In the genomic region with DNA sequence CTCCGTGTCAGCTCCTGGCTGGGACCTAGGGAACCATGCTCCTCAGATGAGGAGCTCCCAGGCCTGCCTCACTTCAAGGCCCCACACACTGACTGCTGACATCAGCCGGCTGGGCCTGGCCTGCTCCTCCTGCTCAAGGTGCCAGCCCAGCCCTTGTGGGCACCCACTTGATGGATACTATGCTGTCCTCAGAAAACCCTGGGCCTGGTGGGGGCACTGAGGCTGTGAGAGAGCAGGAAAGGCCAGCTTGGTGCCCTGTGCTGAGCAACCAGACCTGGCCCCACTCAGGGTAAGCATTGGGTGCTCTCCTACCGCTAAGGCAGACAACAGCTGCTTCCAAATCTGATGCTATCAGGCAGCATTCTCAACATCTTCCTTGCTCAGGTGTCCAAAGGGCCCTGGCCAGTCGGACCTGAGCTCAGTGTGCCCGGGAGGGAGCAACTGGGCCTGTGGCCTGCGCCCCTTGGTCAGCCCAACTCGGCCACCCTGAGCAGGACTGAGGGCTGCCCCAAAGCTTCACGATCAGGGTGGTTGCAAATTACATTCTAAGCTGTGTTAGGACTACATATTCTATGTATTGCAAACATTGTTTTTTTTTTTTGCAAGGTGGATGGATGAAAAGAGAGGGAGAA, we compare ENCODE assay signal across 24 cellular contexts. TPM values are rescaled to one million over a fixed set of nuclear protein-coding genes. Genes with fewer than 3 reads are reported as not detected.
DNase-seq lines count a peak whose midpoint lies in the region; ATAC-seq and TF ChIP-seq lines count a peak whose summit lies in the region.
"Had no signal": no experiment of that assay in that cellular context is flagged by ENCODE, and none has a peak within 500 bp of the region (broad histone marks: within the 10 kb centered on the region; RNA-seq: fewer than 3 reads in every experiment).

No MANE protein-coding gene starts in this region.

- no peak for TF ChIP-seq POLR2A in esophagus muscularis mucosa (IDR thresholded peaks at IDR 0.05; ENCODE audit: low read depth)

- H3K9me3 ChIP-seq in OCI-LY1 (ENCODE audit: low read length) (no peaks in the 10 kb centered on the region), esophagus muscularis mucosa (no peaks in the 10 kb centered on the region)
- H3K9me3 ChIP-seq: gastrocnemius medialis, MG63, pancreas had no signal

- peaks cover 51% of the 10 kb centered on the region for H3K4me1 ChIP-seq in OCI-LY1 (ENCODE audit: insufficient read depth, low read length, severe bottlenecking)
- H3K4me1 ChIP-seq in esophagus muscularis mucosa = no peaks in the 10 kb centered on the region
- H3K4me1 ChIP-seq: gastrocnemius medialis, pancreas had no signal

- H3K79me2 ChIP-seq in OCI-LY1 (ENCODE audit: insufficient read depth, low read length) = no peaks in the 10 kb centered on the region

- H3K4me2 ChIP-seq in OCI-LY1 (ENCODE audit: low read length) = no peak overlapping the region

- H4K20me1 ChIP-seq in OCI-LY1 (ENCODE audit: insufficient read depth, low read length) = no peaks in the 10 kb centered on the region

- no peaks in the 10 kb centered on the region for H3K27me3 Mint-ChIP-seq in activated T-cell treated with anti-CD3 and anti-CD28 coated beads, Interleukin-2, amount 50 U/mL, for 24 hours

- H3K4me1 Mint-ChIP-seq in activated T-cell treated with anti-CD3 and anti-CD28 coated beads, Interleukin-2, amount 50 U/mL, for 24 hours (ENCODE audit: low read depth) = peaks cover 33% of the 10 kb centered on the region
- peaks cover 5% of the 10 kb centered on the region for H3K4me1 Mint-ChIP-seq in stimulated activated effector memory CD8-positive, alpha-beta T cell treated with anti-CD3 and anti-CD28 coated beads, Interleukin-12 subunit alpha, Interleukin-12 subunit beta, amount 100 ng/mL, for 72 hours

- TF ChIP-seq CTCF in OCI-LY1 (IDR thresholded peaks at IDR 0.05; ENCODE audit: low read length) = no peak
- TF ChIP-seq CTCF in esophagus muscularis mucosa (IDR thresholded peaks at IDR 0.05) = no peak

- H3K9me3 Mint-ChIP-seq in activated T-cell treated with anti-CD3 and anti-CD28 coated beads, Interleukin-2, amount 50 U/mL, for 24 hours = no peaks in the 10 kb centered on the region
- H3K9me3 Mint-ChIP-seq in stimulated activated effector memory CD8-positive, alpha-beta T cell treated with anti-CD3 and anti-CD28 coated beads, Interleukin-12 subunit alpha, Interleukin-12 subunit beta, amount 100 ng/mL, for 72 hours = no peaks in the 10 kb centered on the region

- H3K4me3 ChIP-seq in OCI-LY1 (ENCODE audit: low read depth, low read length, poor library complexity, severe bottlenecking) (no peak overlapping the region), esophagus muscularis mucosa (no peak overlapping the region)
- H3K4me3 ChIP-seq: gastrocnemius medialis, MG63, pancreas had no signal

- intact Hi-C loops in esophagus muscularis mucosa (cut with DNase I) = no loop called here

- ATAC-seq in stimulated activated effector memory CD8-positive, alpha-beta T cell treated with anti-CD3 and anti-CD28 coated beads, Interleukin-12 subunit alpha, Interleukin-12 subunit beta, amount 100 ng/mL, for 72 hours = no peak
- ATAC-seq in GM19467 (IDR thresholded peaks at IDR 0.05; ENCODE audit: unreplicated experiment) (no peak), HG03045 (IDR thresholded peaks at IDR 0.05; ENCODE audit: unreplicated experiment) (no peak)
- ATAC-seq: esophagus mucosa, gastrocnemius medialis, pancreas, sciatic nerve had no signal

- H3K27ac Mint-ChIP-seq in activated T-cell treated with anti-CD3 and anti-CD28 coated beads, Interleukin-2, amount 50 U/mL, for 24 hours = peak overlapping the region; percentile 49
- peak overlapping the region; percentile 75 for H3K27ac Mint-ChIP-seq in stimulated activated effector memory CD8-positive, alpha-beta T cell treated with anti-CD3 and anti-CD28 coated beads, Interleukin-12 subunit alpha, Interleukin-12 subunit beta, amount 100 ng/mL, for 72 hours

- H3K27ac ChIP-seq in OCI-LY1 (ENCODE audit: low read depth, low read length, poor library complexity, severe bottlenecking) (peak overlapping the region; percentile 90), esophagus muscularis mucosa (replicated peaks in 1 of 4) (no peak overlapping the region)
- H3K27ac ChIP-seq: gastrocnemius medialis, pancreas had no signal

- WGBS in esophagus muscularis mucosa = 94% methylated on average over 6 of the region's 8 CpGs

- H3F3A ChIP-seq in OCI-LY1 (ENCODE audit: insufficient read depth, low read length) = no peaks in the 10 kb centered on the region

- H3K9ac ChIP-seq in OCI-LY1 (ENCODE audit: low read length) = no peak overlapping the region

- H3K36me3 ChIP-seq in OCI-LY1 (ENCODE audit: insufficient read depth, low read length) (peaks cover 34% of the 10 kb centered on the region), esophagus muscularis mucosa (no peaks in the 10 kb centered on the region)
- H3K36me3 ChIP-seq: gastrocnemius medialis, MG63, pancreas had no signal

- no peaks in the 10 kb centered on the region for H3K27me3 ChIP-seq in OCI-LY1 (ENCODE audit: insufficient read depth, low read length)
- H3K27me3 ChIP-seq in esophagus muscularis mucosa = no peaks in the 10 kb centered on the region
- H3K27me3 ChIP-seq: gastrocnemius medialis, MG63, pancreas had no signal

- no peaks in the 10 kb centered on the region for H3K9me2 ChIP-seq in OCI-LY1 (ENCODE audit: low read depth, low read length)

- TF ChIP-seq EP300 in esophagus muscularis mucosa (IDR thresholded peaks at IDR 0.05) = no peak

- no peak for DNase-seq in activated T-cell treated with anti-CD3 and anti-CD28 coated beads, Interleukin-2, amount 50 U/mL, for 24 hours
- DNase-seq in activated T-cell treated with anti-CD3 and anti-CD28 coated beads for 4 hours (no peak), esophagus muscularis mucosa (ENCODE audit: extremely low spot score) (peak; percentile 85)
- no peak for DNase-seq in stimulated activated effector memory CD8-positive, alpha-beta T cell treated with anti-CD3 and anti-CD28 coated beads, Interleukin-12 subunit alpha, Interleukin-12 subunit beta, amount 100 ng/mL, for 72 hours (ENCODE audit: low spot score in 2 of 2)
- no peak for DNase-seq in effector CD4-positive, alpha-beta T cell
- DNase-seq: activated CD4-positive, alpha-beta T cell treated with anti-CD3 and anti-CD28 coated beads for 48 hours; anterior cingulate cortex; central memory CD4-positive, alpha-beta T cell; DMS79; gastrocnemius medialis; mammary epithelial cell; MG63; NCI-H1436 treated with DMSO at 0.1 percent for 48 hours; NCI-H524 treated with DMSO at 0.1 percent for 48 hours; pancreas had no signal

- peaks cover 10% of the 10 kb centered on the region for H3K36me3 Mint-ChIP-seq in activated T-cell treated with anti-CD3 and anti-CD28 coated beads, Interleukin-2, amount 50 U/mL, for 24 hours (ENCODE audit: low read depth)
- no peaks in the 10 kb centered on the region for H3K36me3 Mint-ChIP-seq in stimulated activated effector memory CD8-positive, alpha-beta T cell treated with anti-CD3 and anti-CD28 coated beads, Interleukin-12 subunit alpha, Interleukin-12 subunit beta, amount 100 ng/mL, for 72 hours

- H3K4me3 Mint-ChIP-seq in activated T-cell treated with anti-CD3 and anti-CD28 coated beads, Interleukin-2, amount 50 U/mL, for 24 hours = no peak overlapping the region
- H3K4me3 Mint-ChIP-seq in stimulated activated effector memory CD8-positive, alpha-beta T cell treated with anti-CD3 and anti-CD28 coated beads, Interleukin-12 subunit alpha, Interleukin-12 subunit beta, amount 100 ng/mL, for 72 hours = no peak overlapping the region

- H2AFZ ChIP-seq in OCI-LY1 (ENCODE audit: low read length) = no peak overlapping the region

RNA-seq across cellular contexts. Expression of gene ANTXRL, which starts 21.9 kb away (rescaled TPM):
- total RNA-seq in esophagus muscularis mucosa = not detected
- total RNA-seq: esophagus mucosa, gastrocnemius medialis, H1, kidney epithelial cell, mammary epithelial cell, myocyte, pancreas, sciatic nerve, temporal lobe had no signal
